In genomic region chr20:58173930-58174707, GRCh38 we compare ENCODE assay signal across 14 cellular contexts. TPM values are rescaled to one million over a fixed set of nuclear protein-coding genes. Genes with fewer than 3 reads are reported as not detected.
DNase-seq lines count a peak whose midpoint lies in the region; ATAC-seq and TF ChIP-seq lines count a peak whose summit lies in the region.
"Had no signal": no experiment of that assay in that cellular context is flagged by ENCODE, and none has a peak within 500 bp of the region (broad histone marks: within the 10 kb centered on the region; RNA-seq: fewer than 3 reads in every experiment).

No MANE protein-coding gene starts in this region.

- H3K4me1 ChIP-seq in gastroesophageal sphincter (peaks cover 0 to 39% (median 9%) of the 10 kb centered on the region in 3 donors), psoas muscle (no peaks in the 10 kb centered on the region), PC-3 (ENCODE audit: insufficient read depth, low read length) (peaks cover 3% of the 10 kb centered on the region; the same call in 1 of the 2 replicates)

- no peaks in the 10 kb centered on the region for H3K9me3 ChIP-seq in gastroesophageal sphincter
- H3K9me3 ChIP-seq in psoas muscle = no peaks in the 10 kb centered on the region
- no peaks in the 10 kb centered on the region for H3K9me3 ChIP-seq in PC-3 (ENCODE audit: low read length)

- peak overlapping the region; percentile 6 to 85 (median 82) for H3K27ac ChIP-seq in gastroesophageal sphincter
- peak overlapping the region; percentile 61 for H3K27ac ChIP-seq in psoas muscle
- H3K27ac ChIP-seq in brain microvascular endothelial cell = no peak overlapping the region
- no peak overlapping the region for H3K27ac ChIP-seq in PC-3 (ENCODE audit: low read length)

- POLR2A ChIA-PET in PC-3 (lab: Charles Lee; ENCODE audit: unreplicated experiment) = no interaction called here

- DNase-seq in AG08395 (ENCODE audit: low spot score) (peak; percentile 17), OCI-M1 (lab: John Stamatoyannopoulos, UW) (peak; percentile 3), psoas muscle (no peak), brain microvascular endothelial cell (no peak), DMS79 treated with DMSO at 0.1 percent for 48 hours (lab: John Stamatoyannopoulos, UW) (no peak), PC-3 (no peak)
- DNase-seq: activated naive CD8-positive, alpha-beta T cell treated with anti-CD3 and anti-CD28 coated beads, Interleukin-2, amount 50 U/mL, for 24 hours; naive B cell; NCI-H187 treated with DMSO at 0.1 percent for 48 hours; stimulated activated naive CD4-positive, alpha-beta T cell treated with Interleukin-2 at 50 U/mL for 16 hours had no signal

- CTCF ChIA-PET in PC-3 (lab: Charles Lee) = interaction anchor here (0.5 kb wide), 1 partner anchor 87 kb away, joined by 3 read pairs; no protein-coding TSS in a partner anchor

- no TSS peak for BruUV-seq in PC-3 (replicated peaks; lab: Mats Ljungman, UMichigan)

- no peak for TF ChIP-seq CTCF in gastroesophageal sphincter (IDR thresholded peaks at IDR 0.05)
- no peak for TF ChIP-seq CTCF in psoas muscle (IDR thresholded peaks at IDR 0.05)
- no peak for TF ChIP-seq CTCF in brain microvascular endothelial cell (IDR thresholded peaks at IDR 0.05; ENCODE audit: low read depth, low read length, missing control alignments)
- TF ChIP-seq CTCF in PC-3 (conservative IDR thresholded peaks at IDR 0.05; ENCODE audit: low read depth, low read length) = no peak

- H3F3A ChIP-seq in PC-3 (ENCODE audit: low read length, unreplicated experiment) = no peaks in the 10 kb centered on the region

- no peaks in the 10 kb centered on the region for H4K20me1 ChIP-seq in PC-3 (ENCODE audit: low read length)

- H3K36me3 ChIP-seq in gastroesophageal sphincter (no peaks in the 10 kb centered on the region), psoas muscle (ENCODE audit: insufficient read depth in 1 of 2, low read depth in 1 of 2) (no peaks in the 10 kb centered on the region), brain microvascular endothelial cell (replicated peaks) (no peaks in the 10 kb centered on the region), PC-3 (ENCODE audit: low read depth, low read length) (no peaks in the 10 kb centered on the region)

- no peak overlapping the region for H2AFZ ChIP-seq in PC-3 (ENCODE audit: low read length)

- H3K79me2 ChIP-seq in PC-3 (ENCODE audit: low read length) = no peaks in the 10 kb centered on the region

- ATAC-seq in gastroesophageal sphincter = no peak
- no peak for ATAC-seq in psoas muscle
- ATAC-seq in HG03175 (IDR thresholded peaks at IDR 0.05; ENCODE audit: unreplicated experiment) = no peak
- ATAC-seq in PC-3 = no peak
- ATAC-seq: activated naive CD8-positive, alpha-beta T cell treated with anti-CD3 and anti-CD28 coated beads, Interleukin-2, amount 50 U/mL, for 24 hours had no signal

- TF ChIP-seq POLR2A in gastroesophageal sphincter (IDR thresholded peaks at IDR 0.05) = no peak

- H3K4me3 ChIP-seq in gastroesophageal sphincter (peak overlapping the region; percentile 4 to 45), psoas muscle (peak overlapping the region; percentile 36), brain microvascular endothelial cell (ENCODE audit: low read depth, low read length) (no peak overlapping the region), PC-3 (ENCODE audit: low read length) (no peak overlapping the region)

- TF ChIP-seq EP300 in gastroesophageal sphincter (IDR thresholded peaks at IDR 0.05) = no peak

- no peak overlapping the region for H3K9ac ChIP-seq in PC-3 (ENCODE audit: low read length)

- WGBS in gastroesophageal sphincter (ENCODE audit: low coverage in 1 of 2), 2 donors = 30 to 38% methylated on average over 11 to 18 of the region's 26 CpGs
- 54 to 63% (median 56%) methylated on average over 26 of the region's 26 CpGs for WGBS in psoas muscle, 3 donors

- no peaks in the 10 kb centered on the region for H3K9me2 ChIP-seq in PC-3 (replicated peaks; ENCODE audit: low read length)

- H3K4me2 ChIP-seq in PC-3 (ENCODE audit: low read length) = no peak overlapping the region

- H3K27me3 ChIP-seq in gastroesophageal sphincter (no peaks in the 10 kb centered on the region), psoas muscle (ENCODE audit: insufficient read depth in 3 of 3, low read length in 2 of 3) (no peaks in the 10 kb centered on the region), brain microvascular endothelial cell (replicated peaks) (no peaks in the 10 kb centered on the region), PC-3 (ENCODE audit: low read length) (no peaks in the 10 kb centered on the region)

- intact Hi-C loops in psoas muscle (cut with DNase I) (no loop called here), PC-3 (cut with micrococcal nuclease) (no loop called here)

- in situ Hi-C loops in brain microvascular endothelial cell (cut with HindIII; ENCODE audit: low pct_ligation_motif_present, low sequenced_read_pairs) = no loop called here

RNA-seq across cellular contexts. Expression of gene ANKRD60, which starts 54.3 kb away (rescaled TPM):
- not detected for total RNA-seq in gastroesophageal sphincter
- total RNA-seq in psoas muscle = not detected
- not detected for polyA plus RNA-seq in psoas muscle
- total RNA-seq in PC-3 (2014; rRNA removed) = not detected in 2 replicates
- total RNA-seq: G401; T-helper 1 cell treated with Interleukin-12 subunit alpha and Interleukin-12 subunit beta and Interleukin-4 antibody, amounts not matched to agents 30 ng/mL and 1 ng/mL, for 36 hours had no signal

Comparison
In these comparisons a context has a peak if more than half of its experiments do, and no peak if none do; other contexts are left out.
1. DNase-seq: peak in AG08395 (single experiment) and OCI-M1 (single experiment); none in psoas muscle (0 of 2), brain microvascular endothelial cell (single experiment), DMS79 treated with DMSO at 0.1 percent for 48 hours (single experiment) and PC-3 (single experiment).
2. H3K27ac ChIP-seq: peak in gastroesophageal sphincter (4 of 4) and psoas muscle (single experiment); none in brain microvascular endothelial cell (single experiment) and PC-3 (single experiment).
3. H3K4me3 ChIP-seq: peak in gastroesophageal sphincter (2 of 2) and psoas muscle (single experiment); none in brain microvascular endothelial cell (single experiment) and PC-3 (single experiment).